ENCODE assay signal across 21 cellular contexts in the genomic region with DNA sequence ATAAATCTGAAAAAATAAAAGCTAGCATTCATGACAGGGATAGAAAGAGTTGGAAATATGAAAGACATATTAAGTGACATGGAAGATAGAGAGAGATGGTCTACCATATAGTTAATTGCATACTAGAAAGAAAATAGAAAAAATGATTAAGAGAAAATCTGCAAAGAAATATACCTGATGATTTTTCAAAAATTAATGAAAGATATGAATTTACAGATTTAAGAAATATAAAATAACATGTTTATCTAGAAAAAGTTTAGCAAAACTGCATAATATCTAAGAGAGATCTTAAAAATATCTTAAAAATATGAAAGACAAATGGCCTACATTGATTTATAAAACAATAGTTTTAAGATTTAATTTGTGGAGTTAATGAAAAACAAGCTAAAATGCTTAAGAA.
DNase-seq lines count a peak whose midpoint lies in the region; ATAC-seq, FAIRE-seq and TF ChIP-seq lines count a peak whose summit lies in the region.
"Had no signal": no experiment of that assay in that cellular context is flagged by ENCODE, and none has a peak within 500 bp of the region (broad histone marks: within the 10 kb centered on the region; RNA-seq: fewer than 3 reads in every experiment).

No MANE protein-coding gene starts in this region.

- H3K4me3 ChIP-seq in HEK293 (ENCODE audit: low read depth, low read length) (no peak overlapping the region), kidney (ENCODE audit: low read length in 2 of 2) (no peak overlapping the region), small intestine (ENCODE audit: low read depth in 1 of 2, low read length in 2 of 2) (no peak overlapping the region), aorta (ENCODE audit: low read length in 2 of 2) (no peak overlapping the region)
- H3K4me3 ChIP-seq: A549; BLaER1 treated with 17β-estradiol and CSF1 and Interleukin-3, amounts not matched to agents 10 nM and 100 nM had no signal

- peak; percentile 37 for FAIRE-seq in endometrium (lab: Jason Lieb, UNC)
- FAIRE-seq in kidney (lab: Jason Lieb, UNC), result peak; percentile 74
- peak; percentile 89 for FAIRE-seq in small intestine (lab: Jason Lieb, UNC)
- FAIRE-seq: D721Med, GM12891, GM19239 had no signal

- H3K27me3 ChIP-seq in small intestine (ENCODE audit: control insufficient read depth in 2 of 2, insufficient read depth in 2 of 2, low read length in 2 of 2), result no peaks in the 10 kb centered on the region
- H3K27me3 ChIP-seq in aorta (ENCODE audit: control insufficient read depth in 1 of 2, insufficient read depth in 2 of 2, low read length in 1 of 2), result no peaks in the 10 kb centered on the region
- H3K27me3 ChIP-seq: BLaER1 treated with 17β-estradiol and CSF1 and Interleukin-3, amounts not matched to agents 10 nM and 100 nM had no signal

- no peaks in the 10 kb centered on the region for H3K9me3 ChIP-seq in HEK293 (ENCODE audit: control insufficient read depth, insufficient read depth, low read depth, low read length)
- H3K9me3 ChIP-seq in kidney (ENCODE audit: control insufficient read depth in 1 of 2, low read length in 2 of 2), result no peaks in the 10 kb centered on the region
- H3K9me3 ChIP-seq in small intestine (ENCODE audit: control insufficient read depth, low read depth), result no peaks in the 10 kb centered on the region
- no peaks in the 10 kb centered on the region for H3K9me3 ChIP-seq in aorta (ENCODE audit: control insufficient read depth, low read length)
- H3K9me3 ChIP-seq: A549 had no signal

- CTCF ChIA-PET in HEK293 (lab: Yijun Ruan, JAX), result interaction anchor here (1.4 kb wide), 1 partner anchor 146 kb away, joined by 3 read pairs; no protein-coding TSS in a partner anchor

- intact Hi-C loops in kidney (cut with DNase I), result no loop called here
- intact Hi-C loops in aorta (cut with DNase I), result no loop called here

- POLR2A ChIA-PET in HEK293 (lab: Yijun Ruan, JAX), result no interaction called here

- H3K36me3 ChIP-seq in HEK293 (ENCODE audit: control insufficient read depth in 2 of 2, insufficient read depth in 1 of 2, low read length in 2 of 2) (no peaks in the 10 kb centered on the region), kidney (ENCODE audit: control insufficient read depth in 1 of 2, insufficient read depth in 2 of 2, low read length in 2 of 2) (no peaks in the 10 kb centered on the region), small intestine (ENCODE audit: control insufficient read depth in 2 of 2, insufficient read depth in 2 of 2, low read length in 2 of 2) (no peaks in the 10 kb centered on the region), aorta (ENCODE audit: control insufficient read depth in 1 of 2, insufficient read depth in 2 of 2, low read length in 1 of 2) (no peaks in the 10 kb centered on the region)
- H3K36me3 ChIP-seq: BLaER1 treated with 17β-estradiol and CSF1 and Interleukin-3, amounts not matched to agents 10 nM and 100 nM had no signal

- no peak for DNase-seq in kidney
- DNase-seq in small intestine, result no peak
- DNase-seq in aorta, result no peak
- no peak for DNase-seq in kidney tubule cell (ENCODE audit: low spot score)
- DNase-seq: AML-193; Caco-2; Calu3; CD4-positive, alpha-beta T cell; CD8-positive, alpha-beta T cell; DMS79 treated with DMSO at 0.1 percent for 48 hours; GF-D8 had no signal

- ATAC-seq in aorta (ENCODE audit: low FRiP score) (no peak), HG02588 (IDR thresholded peaks at IDR 0.05; ENCODE audit: unreplicated experiment) (no peak)
- ATAC-seq: A549; CD8-positive, alpha-beta T cell had no signal

- H3K27ac ChIP-seq in HEK293 (ENCODE audit: extremely low read depth, low read depth, low read length) (no peak overlapping the region), kidney (ENCODE audit: low read depth in 2 of 2, low read length in 2 of 2) (no peak overlapping the region), small intestine (ENCODE audit: low read depth in 1 of 2, low read length in 1 of 2) (no peak overlapping the region), aorta (ENCODE audit: low read depth in 1 of 2, low read length in 2 of 2) (no peak overlapping the region)
- H3K27ac ChIP-seq: 22Rv1; A549; BLaER1 treated with 17β-estradiol and CSF1 and Interleukin-3, amounts not matched to agents 10 nM and 100 nM; C4-2B had no signal

- no peak overlapping the region for H3K9ac ChIP-seq in kidney (ENCODE audit: low read length in 2 of 2)
- H3K9ac ChIP-seq: BLaER1 treated with 17β-estradiol and CSF1 and Interleukin-3, amounts not matched to agents 10 nM and 100 nM had no signal

- H3K4me1 ChIP-seq in HEK293 (ENCODE audit: control insufficient read depth, insufficient read depth, low read length) (no peaks in the 10 kb centered on the region), kidney (ENCODE audit: control insufficient read depth in 1 of 2, insufficient read depth in 1 of 2, low read depth in 1 of 2, low read length in 2 of 2) (no peaks in the 10 kb centered on the region), small intestine (ENCODE audit: control insufficient read depth in 2 of 2, insufficient read depth in 1 of 2, low read depth in 1 of 2, low read length in 1 of 2) (no peaks in the 10 kb centered on the region), aorta (ENCODE audit: control insufficient read depth in 1 of 2, insufficient read depth in 2 of 2, low read length in 2 of 2) (peaks cover 0 to 4% of the 10 kb centered on the region in 2 donors)
- H3K4me1 ChIP-seq: A549; BLaER1 treated with 17β-estradiol and CSF1 and Interleukin-3, amounts not matched to agents 10 nM and 100 nM; Caco-2 had no signal

- TF ChIP-seq CTCF in HEK293 (tag by site-specific recombination; IDR thresholded peaks at IDR 0.05) (no peak), kidney (IDR thresholded peaks at IDR 0.05; ENCODE audit: borderline replicate concordance, extremely low read depth, insufficient read depth) (no peak)

TF ChIP-seq in HEK293, 187 proteins besides CTCF, POLR2A, EP300 and RAD21:
- TF ChIP-seq ZNF558 (tag by site-specific recombination; IDR thresholded peaks at IDR 0.05) (peak; percentile 96), ZNF48 (tag by site-specific recombination; IDR thresholded peaks at IDR 0.05) (no peak)
